1 cellular context compared by ENCODE assay signal in the genomic region with DNA sequence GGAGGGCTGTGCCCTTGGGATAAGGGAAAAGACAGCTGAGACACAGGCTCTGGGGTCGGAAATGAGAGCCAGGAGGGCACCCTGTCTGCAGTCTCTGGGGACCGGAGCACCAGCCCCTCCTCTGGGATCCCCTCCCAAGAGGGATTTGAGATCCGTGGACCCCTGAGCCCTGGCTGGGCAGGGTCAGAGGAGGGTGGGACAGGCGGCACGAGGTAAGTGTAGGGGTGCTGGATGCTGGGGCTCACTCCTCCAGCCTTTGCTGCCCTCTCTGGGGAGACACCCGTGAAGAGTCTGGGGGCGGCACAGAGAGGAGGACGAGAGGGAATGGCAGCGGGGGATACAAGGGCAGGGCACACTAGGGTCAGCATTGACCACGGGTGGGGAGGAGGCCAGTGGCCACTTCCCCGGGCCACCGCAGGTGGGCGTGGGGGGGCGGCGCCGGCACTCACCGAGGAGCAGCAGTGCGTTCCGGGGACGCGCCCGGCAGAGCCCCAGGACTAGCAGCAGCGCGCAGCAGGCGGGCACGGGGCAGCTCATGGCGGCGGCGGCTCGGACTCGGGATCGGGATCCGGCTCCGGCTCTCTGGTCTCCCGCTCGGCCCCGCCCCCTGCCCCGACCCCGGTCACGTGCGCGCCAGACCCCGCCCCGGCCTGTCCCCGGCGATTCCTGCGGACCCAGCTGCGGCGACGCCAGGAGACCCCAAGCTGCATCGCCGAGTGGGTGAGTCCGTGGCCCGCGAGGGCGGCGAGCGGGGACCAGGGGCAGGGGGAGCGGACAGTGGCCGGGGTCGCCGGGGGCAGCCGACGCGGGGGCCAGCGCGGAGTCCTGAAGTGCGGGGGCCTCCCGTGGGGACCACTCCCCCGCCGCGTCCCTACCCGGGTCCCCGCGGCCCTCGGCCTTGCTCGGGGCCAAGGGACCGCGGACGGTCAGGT.
TF ChIP-seq lines count a peak whose summit lies in the region.

A gene (minus strand): TSS at position 557 of the 932 bp plus-strand sequence. CDS start 20 bp downstream, at position 537.
A gene (plus strand): TSS at position 651 of the 932 bp plus-strand sequence. CDS start 1,134 bp downstream, outside the sequence.

TF ChIP-seq in HEK293, 187 proteins besides CTCF, POLR2A, EP300 and RAD21 (continued from another document and continues in another):
- TF ChIP-seq, protein P1, sequence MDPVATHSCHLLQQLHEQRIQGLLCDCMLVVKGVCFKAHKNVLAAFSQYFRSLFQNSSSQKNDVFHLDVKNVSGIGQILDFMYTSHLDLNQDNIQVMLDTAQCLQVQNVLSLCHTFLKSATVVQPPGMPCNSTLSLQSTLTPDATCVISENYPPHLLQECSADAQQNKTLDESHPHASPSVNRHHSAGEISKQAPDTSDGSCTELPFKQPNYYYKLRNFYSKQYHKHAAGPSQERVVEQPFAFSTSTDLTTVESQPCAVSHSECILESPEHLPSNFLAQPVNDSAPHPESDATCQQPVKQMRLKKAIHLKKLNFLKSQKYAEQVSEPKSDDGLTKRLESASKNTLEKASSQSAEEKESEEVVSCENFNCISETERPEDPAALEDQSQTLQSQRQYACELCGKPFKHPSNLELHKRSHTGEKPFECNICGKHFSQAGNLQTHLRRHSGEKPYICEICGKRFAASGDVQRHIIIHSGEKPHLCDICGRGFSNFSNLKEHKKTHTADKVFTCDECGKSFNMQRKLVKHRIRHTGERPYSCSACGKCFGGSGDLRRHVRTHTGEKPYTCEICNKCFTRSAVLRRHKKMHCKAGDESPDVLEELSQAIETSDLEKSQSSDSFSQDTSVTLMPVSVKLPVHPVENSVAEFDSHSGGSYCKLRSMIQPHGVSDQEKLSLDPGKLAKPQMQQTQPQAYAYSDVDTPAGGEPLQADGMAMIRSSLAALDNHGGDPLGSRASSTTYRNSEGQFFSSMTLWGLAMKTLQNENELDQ (tag by site-specific recombination; IDR thresholded peaks at IDR 0.05; ENCODE audit: low read depth) = no peak
- TF ChIP-seq ZNF292 (tag by site-specific recombination; IDR thresholded peaks at IDR 0.05; ENCODE audit: borderline replicate concordance, low read depth) = no peak
- TF ChIP-seq TRIM28 (IDR thresholded peaks at IDR 0.05; ENCODE audit: borderline replicate concordance, low read length) = no peak
- TF ChIP-seq, protein P2, sequence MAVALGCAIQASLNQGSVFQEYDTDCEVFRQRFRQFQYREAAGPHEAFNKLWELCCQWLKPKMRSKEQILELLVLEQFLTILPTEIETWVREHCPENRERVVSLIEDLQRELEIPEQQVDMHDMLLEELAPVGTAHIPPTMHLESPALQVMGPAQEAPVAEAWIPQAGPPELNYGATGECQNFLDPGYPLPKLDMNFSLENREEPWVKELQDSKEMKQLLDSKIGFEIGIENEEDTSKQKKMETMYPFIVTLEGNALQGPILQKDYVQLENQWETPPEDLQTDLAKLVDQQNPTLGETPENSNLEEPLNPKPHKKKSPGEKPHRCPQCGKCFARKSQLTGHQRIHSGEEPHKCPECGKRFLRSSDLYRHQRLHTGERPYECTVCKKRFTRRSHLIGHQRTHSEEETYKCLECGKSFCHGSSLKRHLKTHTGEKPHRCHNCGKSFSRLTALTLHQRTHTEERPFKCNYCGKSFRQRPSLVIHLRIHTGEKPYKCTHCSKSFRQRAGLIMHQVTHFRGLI (tag by site-specific recombination; IDR thresholded peaks at IDR 0.05) = no peak
- 0 out of 2 replicates have a peak, but pooled peaks have one; percentile 30 for TF ChIP-seq ZFP37 (tag by site-specific recombination; IDR thresholded peaks at IDR 0.05)
- TF ChIP-seq RBAK (tag by site-specific recombination; IDR thresholded peaks at IDR 0.05) = no peak
- no peak for TF ChIP-seq ZFP3 (tag by site-specific recombination; IDR thresholded peaks at IDR 0.05; ENCODE audit: low read depth)
- TF ChIP-seq, protein P3, sequence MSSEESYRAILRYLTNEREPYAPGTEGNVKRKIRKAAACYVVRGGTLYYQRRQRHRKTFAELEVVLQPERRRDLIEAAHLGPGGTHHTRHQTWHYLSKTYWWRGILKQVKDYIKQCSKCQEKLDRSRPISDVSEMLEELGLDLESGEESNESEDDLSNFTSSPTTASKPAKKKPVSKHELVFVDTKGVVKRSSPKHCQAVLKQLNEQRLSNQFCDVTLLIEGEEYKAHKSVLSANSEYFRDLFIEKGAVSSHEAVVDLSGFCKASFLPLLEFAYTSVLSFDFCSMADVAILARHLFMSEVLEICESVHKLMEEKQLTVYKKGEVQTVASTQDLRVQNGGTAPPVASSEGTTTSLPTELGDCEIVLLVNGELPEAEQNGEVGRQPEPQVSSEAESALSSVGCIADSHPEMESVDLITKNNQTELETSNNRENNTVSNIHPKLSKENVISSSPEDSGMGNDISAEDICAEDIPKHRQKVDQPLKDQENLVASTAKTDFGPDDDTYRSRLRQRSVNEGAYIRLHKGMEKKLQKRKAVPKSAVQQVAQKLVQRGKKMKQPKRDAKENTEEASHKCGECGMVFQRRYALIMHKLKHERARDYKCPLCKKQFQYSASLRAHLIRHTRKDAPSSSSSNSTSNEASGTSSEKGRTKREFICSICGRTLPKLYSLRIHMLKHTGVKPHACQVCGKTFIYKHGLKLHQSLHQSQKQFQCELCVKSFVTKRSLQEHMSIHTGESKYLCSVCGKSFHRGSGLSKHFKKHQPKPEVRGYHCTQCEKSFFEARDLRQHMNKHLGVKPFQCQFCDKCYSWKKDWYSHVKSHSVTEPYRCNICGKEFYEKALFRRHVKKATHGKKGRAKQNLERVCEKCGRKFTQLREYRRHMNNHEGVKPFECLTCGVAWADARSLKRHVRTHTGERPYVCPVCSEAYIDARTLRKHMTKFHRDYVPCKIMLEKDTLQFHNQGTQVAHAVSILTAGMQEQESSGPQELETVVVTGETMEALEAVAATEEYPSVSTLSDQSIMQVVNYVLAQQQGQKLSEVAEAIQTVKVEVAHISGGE (tag by site-specific recombination; conservative IDR thresholded peaks at IDR 0.05; ENCODE audit: low read depth) = peak; percentile 59; the same call in 1 of the 2 replicates
- TF ChIP-seq, protein P4, sequence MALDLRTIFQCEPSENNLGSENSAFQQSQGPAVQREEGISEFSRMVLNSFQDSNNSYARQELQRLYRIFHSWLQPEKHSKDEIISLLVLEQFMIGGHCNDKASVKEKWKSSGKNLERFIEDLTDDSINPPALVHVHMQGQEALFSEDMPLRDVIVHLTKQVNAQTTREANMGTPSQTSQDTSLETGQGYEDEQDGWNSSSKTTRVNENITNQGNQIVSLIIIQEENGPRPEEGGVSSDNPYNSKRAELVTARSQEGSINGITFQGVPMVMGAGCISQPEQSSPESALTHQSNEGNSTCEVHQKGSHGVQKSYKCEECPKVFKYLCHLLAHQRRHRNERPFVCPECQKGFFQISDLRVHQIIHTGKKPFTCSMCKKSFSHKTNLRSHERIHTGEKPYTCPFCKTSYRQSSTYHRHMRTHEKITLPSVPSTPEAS (tag by site-specific recombination; IDR thresholded peaks at IDR 0.05) = 0 out of 2 replicates have a peak, but pooled peaks have one; percentile 10
- TF ChIP-seq ZNF341 (tag by site-specific recombination; IDR thresholded peaks at IDR 0.05; ENCODE audit: low read depth) = peak; percentile 29; the same call in 1 of the 2 replicates
- 0 out of 2 replicates have a peak, but pooled peaks have one; percentile 48 for TF ChIP-seq ZNF610 (tag by site-specific recombination; IDR thresholded peaks at IDR 0.05; ENCODE audit: borderline replicate concordance)
- no peak for TF ChIP-seq ZNF792 (tag by site-specific recombination; IDR thresholded peaks at IDR 0.05)
- no peak; the same call in 1 of the 2 replicates for TF ChIP-seq KLF10 (tag by site-specific recombination; IDR thresholded peaks at IDR 0.05)
- TF ChIP-seq YY2 (tag by site-specific recombination; IDR thresholded peaks at IDR 0.05) = peak; percentile 70; the same call in 1 of the 2 replicates
- peak; percentile 59 for TF ChIP-seq ZNF2 (tag by site-specific recombination; IDR thresholded peaks at IDR 0.05)
- no peak for TF ChIP-seq ZNF660 (tag by site-specific recombination; IDR thresholded peaks at IDR 0.05)
- TF ChIP-seq ZNF138 (tag by site-specific recombination; IDR thresholded peaks at IDR 0.05; ENCODE audit: borderline replicate concordance) = no peak
- no peak for TF ChIP-seq ZNF239 (tag by site-specific recombination; IDR thresholded peaks at IDR 0.05)
- peak; percentile 65 for TF ChIP-seq ZNF600 (tag by site-specific recombination; IDR thresholded peaks at IDR 0.05)
- TF ChIP-seq ZNF433 (tag by site-specific recombination; IDR thresholded peaks at IDR 0.05; ENCODE audit: low read depth) = no peak
- no peak for TF ChIP-seq WT1 (tag by site-specific recombination; IDR thresholded peaks at IDR 0.05)
- TF ChIP-seq ZSCAN16 (tag by site-specific recombination; IDR thresholded peaks at IDR 0.05) = no peak
- TF ChIP-seq SCRT1 (tag by site-specific recombination; IDR thresholded peaks at IDR 0.05; ENCODE audit: borderline replicate concordance) = no peak
- TF ChIP-seq ZFP69B (tag by site-specific recombination; IDR thresholded peaks at IDR 0.05) = no peak
- no peak for TF ChIP-seq ZNF560 (tag by site-specific recombination; IDR thresholded peaks at IDR 0.05; ENCODE audit: borderline replicate concordance)
- TF ChIP-seq KLF16 (tag by site-specific recombination; IDR thresholded peaks at IDR 0.05) = peak; percentile 90
- TF ChIP-seq, protein P5, sequence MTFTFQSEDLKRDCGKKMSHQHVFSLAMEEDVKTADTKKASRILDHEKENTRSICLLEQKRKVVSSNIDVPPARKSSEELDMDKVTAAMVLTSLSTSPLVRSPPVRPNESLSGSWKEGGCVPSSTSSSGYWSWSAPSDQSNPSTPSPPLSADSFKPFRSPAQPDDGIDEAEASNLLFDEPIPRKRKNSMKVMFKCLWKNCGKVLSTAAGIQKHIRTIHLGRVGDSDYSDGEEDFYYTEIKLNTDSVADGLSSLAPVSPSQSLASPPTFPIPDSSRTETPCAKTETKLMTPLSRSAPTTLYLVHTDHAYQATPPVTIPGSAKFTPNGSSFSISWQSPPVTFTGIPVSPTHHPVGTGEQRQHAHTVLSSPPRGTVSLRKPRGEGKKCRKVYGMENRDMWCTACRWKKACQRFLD (tag by site-specific recombination; IDR thresholded peaks at IDR 0.05) = no peak
- TF ChIP-seq ZNF830 (tag by site-specific recombination; IDR thresholded peaks at IDR 0.05; ENCODE audit: low read depth) = no peak
- TF ChIP-seq ZNF221 (tag by site-specific recombination; IDR thresholded peaks at IDR 0.05; ENCODE audit: borderline replicate concordance) = no peak
- TF ChIP-seq ZNF211 (tag by site-specific recombination; IDR thresholded peaks at IDR 0.05; ENCODE audit: low read depth) = no peak
- no peak for TF ChIP-seq ZNF521 (tag by site-specific recombination; IDR thresholded peaks at IDR 0.05)
- TF ChIP-seq ZNF121 (tag by site-specific recombination; IDR thresholded peaks at IDR 0.05) = no peak
- TF ChIP-seq SALL2 (tag by site-specific recombination; IDR thresholded peaks at IDR 0.05; ENCODE audit: borderline replicate concordance) = no peak
- TF ChIP-seq ZNF114 (tag by site-specific recombination; IDR thresholded peaks at IDR 0.05) = no peak
- TF ChIP-seq, protein P6, sequence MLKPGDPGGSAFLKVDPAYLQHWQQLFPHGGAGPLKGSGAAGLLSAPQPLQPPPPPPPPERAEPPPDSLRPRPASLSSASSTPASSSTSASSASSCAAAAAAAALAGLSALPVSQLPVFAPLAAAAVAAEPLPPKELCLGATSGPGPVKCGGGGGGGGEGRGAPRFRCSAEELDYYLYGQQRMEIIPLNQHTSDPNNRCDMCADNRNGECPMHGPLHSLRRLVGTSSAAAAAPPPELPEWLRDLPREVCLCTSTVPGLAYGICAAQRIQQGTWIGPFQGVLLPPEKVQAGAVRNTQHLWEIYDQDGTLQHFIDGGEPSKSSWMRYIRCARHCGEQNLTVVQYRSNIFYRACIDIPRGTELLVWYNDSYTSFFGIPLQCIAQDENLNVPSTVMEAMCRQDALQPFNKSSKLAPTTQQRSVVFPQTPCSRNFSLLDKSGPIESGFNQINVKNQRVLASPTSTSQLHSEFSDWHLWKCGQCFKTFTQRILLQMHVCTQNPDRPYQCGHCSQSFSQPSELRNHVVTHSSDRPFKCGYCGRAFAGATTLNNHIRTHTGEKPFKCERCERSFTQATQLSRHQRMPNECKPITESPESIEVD (tag by site-specific recombination; IDR thresholded peaks at IDR 0.05) = no peak
- 0 out of 2 replicates have a peak, but pooled peaks have one; percentile 25 for TF ChIP-seq HOXC10 (CRISPR knock-in tag; IDR thresholded peaks at IDR 0.05)
- no peak for TF ChIP-seq ZNF658 (tag by site-specific recombination; IDR thresholded peaks at IDR 0.05)
- peak; percentile 59 for TF ChIP-seq KLF1 (tag by site-specific recombination; IDR thresholded peaks at IDR 0.05)
- TF ChIP-seq ZNF549 (tag by site-specific recombination; IDR thresholded peaks at IDR 0.05) = no peak
- no peak for TF ChIP-seq ZNF155 (tag by site-specific recombination; IDR thresholded peaks at IDR 0.05)
- TF ChIP-seq ZNF837 (tag by site-specific recombination; IDR thresholded peaks at IDR 0.05) = no peak
- TF ChIP-seq OVOL3 (tag by site-specific recombination; IDR thresholded peaks at IDR 0.05) = no peak
